ENCODE assay signal across 33 cellular contexts in genomic region chr6:53165333-53165732, GRCh38. TPM values are rescaled to one million over a fixed set of nuclear protein-coding genes. Genes with fewer than 3 reads are reported as not detected.
"Had no signal": no experiment of that assay in that cellular context is flagged by ENCODE, and none has a peak within 500 bp of the region (broad histone marks: within the 10 kb centered on the region; RNA-seq: fewer than 3 reads in every experiment).

No MANE protein-coding gene starts in this region.

- H3K36me3 ChIP-seq: breast epithelium, esophagus squamous epithelium, neutrophil, right lobe of liver, uterus had no signal

- DNase-seq: activated B cell treated with CpG ODN at 0.5 μM for 24 hours; activated CD4-positive, alpha-beta T cell treated with anti-CD3 and anti-CD28 coated beads, Interleukin-2, amount 50 U/mL, for 1 hour; activated CD8-positive, alpha-beta memory T cell treated with anti-CD3 and anti-CD28 coated beads, Interleukin-2, amount 10 ng/mL, durations not matched to agents 7 days and 5 days; activated CD8-positive, alpha-beta T cell treated with anti-CD3 and anti-CD28 coated beads, Interleukin-2, amount 10 ng/mL, durations not matched to agents 7 days and 5 days; activated naive CD4-positive, alpha-beta T cell treated with anti-CD3 and anti-CD28 coated beads, Interleukin-2, amount 10 ng/mL, durations not matched to agents 7 days and 5 days; activated T-cell treated with anti-CD3 and anti-CD28 coated beads, Interleukin-2, amount 50 U/mL, for 48 hours; amygdala; central memory CD4-positive, alpha-beta T cell; esophagus squamous epithelium; head of caudate nucleus; hippocampal formation; left colon; mammary epithelial cell; naive B cell; nephron progenitor cell; right lobe of liver; stimulated activated CD4-positive, alpha-beta T cell treated with anti-CD3 and anti-CD28 coated beads, Interleukin-12 subunit alpha, Interleukin-12 subunit beta, amount 100 ng/mL, for 4 hours; stimulated activated CD4-positive, alpha-beta T cell treated with anti-CD3 and anti-CD28 coated beads, Interleukin-4, amount 100 ng/mL, for 1 hour; stimulated activated naive CD8-positive, alpha-beta T cell treated with anti-CD3 and anti-CD28 coated beads, Interleukin-15, Interleukin-2, amounts not matched to agents 100 U/mL and 50 U/mL, for 24 hours; T-helper 1 cell; testis; uterus had no signal

- H3K4me1 Mint-ChIP-seq: nephron progenitor cell had no signal

- H3K27me3 Mint-ChIP-seq: activated B cell treated with CpG ODN at 0.5 μM for 24 hours, naive B cell, type B pancreatic cell had no signal

- H3K9me3 Mint-ChIP-seq: activated B cell treated with CpG ODN at 0.5 μM for 24 hours; activated naive CD4-positive, alpha-beta T cell treated with anti-CD3 and anti-CD28 coated beads, Interleukin-2, amount 10 ng/mL, durations not matched to agents 7 days and 5 days; dendritic cell treated with granulocyte-macrophage colony-stimulating factor and Interleukin-4, amounts not matched to agents 40 ng/mL and 50 ng/mL, for 4 days; T-helper 2 cell treated with Interferon-gamma antibody and Interleukin-4, amounts not matched to agents 5 μg/mL and 100 μg/mL, for 36 hours had no signal

- H3K27me3 ChIP-seq: breast epithelium, esophagus squamous epithelium, neutrophil, right lobe of liver, testis, uterus had no signal

- H3K27ac Mint-ChIP-seq: activated B cell treated with CpG ODN at 0.5 μM for 24 hours; activated CD8-positive, alpha-beta memory T cell treated with anti-CD3 and anti-CD28 coated beads, Interleukin-2, amount 10 ng/mL, durations not matched to agents 7 days and 5 days; activated CD8-positive, alpha-beta T cell treated with anti-CD3 and anti-CD28 coated beads, Interleukin-2, amount 10 ng/mL, durations not matched to agents 7 days and 5 days; activated naive CD4-positive, alpha-beta T cell treated with anti-CD3 and anti-CD28 coated beads, Interleukin-2, amount 10 ng/mL, durations not matched to agents 7 days and 5 days; dendritic cell treated with granulocyte-macrophage colony-stimulating factor and Interleukin-4, amounts not matched to agents 40 ng/mL and 50 ng/mL, for 4 days; mesothelial cell of epicardium; naive B cell; nephron progenitor cell; T-helper 2 cell treated with Interferon-gamma antibody and Interleukin-4, amounts not matched to agents 5 μg/mL and 100 μg/mL, for 36 hours; type B pancreatic cell had no signal

- H3K9me3 ChIP-seq: breast epithelium, esophagus squamous epithelium, neutrophil, right lobe of liver, testis, uterus had no signal

- FAIRE-seq: keratinocyte had no signal

- H3K36me3 Mint-ChIP-seq: activated naive CD4-positive, alpha-beta T cell treated with anti-CD3 and anti-CD28 coated beads, Interleukin-2, amount 10 ng/mL, durations not matched to agents 7 days and 5 days; mesothelial cell of epicardium; naive B cell; type B pancreatic cell had no signal

- H3K27ac ChIP-seq: breast epithelium, esophagus squamous epithelium, neutrophil, right lobe of liver, skin epidermis, testis, uterus had no signal

- H3K4me1 ChIP-seq: breast epithelium, esophagus squamous epithelium, right lobe of liver, testis, uterus had no signal

- H3K4me3 Mint-ChIP-seq: activated B cell treated with CpG ODN at 0.5 μM for 24 hours; activated CD8-positive, alpha-beta memory T cell treated with anti-CD3 and anti-CD28 coated beads, Interleukin-2, amount 10 ng/mL, durations not matched to agents 7 days and 5 days; activated CD8-positive, alpha-beta T cell treated with anti-CD3 and anti-CD28 coated beads, Interleukin-2, amount 10 ng/mL, durations not matched to agents 7 days and 5 days; activated naive CD4-positive, alpha-beta T cell treated with anti-CD3 and anti-CD28 coated beads, Interleukin-2, amount 10 ng/mL, durations not matched to agents 7 days and 5 days; dendritic cell treated with granulocyte-macrophage colony-stimulating factor and Interleukin-4, amounts not matched to agents 40 ng/mL and 50 ng/mL, for 4 days; mesothelial cell of epicardium; naive B cell; nephron progenitor cell; T-helper 2 cell treated with Interferon-gamma antibody and Interleukin-4, amounts not matched to agents 5 μg/mL and 100 μg/mL, for 36 hours; type B pancreatic cell had no signal

- H3K4me3 ChIP-seq: breast epithelium, esophagus squamous epithelium, right lobe of liver, skin epidermis, testis, uterus had no signal

RNA-seq across cellular contexts. Expression of gene GCM1, which starts 16.7 kb away (rescaled TPM):
- total RNA-seq: activated CD8-positive, alpha-beta T cell treated with anti-CD3 and anti-CD28 coated beads, Interleukin-2, amount 10 ng/mL, durations not matched to agents 7 days and 5 days; fibroblast of villous mesenchyme; left colon; mammary epithelial cell; mesothelial cell of epicardium; osteocyte; right lobe of liver; uterus had no signal
- polyA plus RNA-seq: keratinocyte, liver, mammary epithelial cell had no signal
